11 cellular contexts compared by ENCODE assay signal in genomic region chr6:42316981-42317380, GRCh38.
A peak's percentile ranks its signal among the peaks of the same experiment; 100 is the strongest.
DNase-seq lines count a peak whose midpoint lies in the region; ATAC-seq, FAIRE-seq and TF ChIP-seq lines count a peak whose summit lies in the region.
"Had no signal": no experiment of that assay in that cellular context is flagged by ENCODE, and none has a peak within 500 bp of the region (broad histone marks: within the 10 kb centered on the region; RNA-seq: fewer than 3 reads in every experiment).

No MANE protein-coding gene starts in this region.

- H3F3A ChIP-seq in PC-3 (ENCODE audit: low read length, unreplicated experiment) = peaks cover 15% of the 10 kb centered on the region

- H3K4me3 ChIP-seq in PC-3 (ENCODE audit: low read length) (no peak overlapping the region), endothelial cell of umbilical vein (replicated peaks in 1 of 3; ENCODE audit: insufficient read depth in 1 of 3, low read depth in 1 of 3, low read length in 3 of 3) (no peak overlapping the region), spleen (peak overlapping the region in 1 of 8 donors; percentile 56)
- H3K4me3 ChIP-seq: suprapubic skin had no signal

- CTCF ChIA-PET in PC-3 (lab: Charles Lee) (no interaction called here), endothelial cell of umbilical vein (lab: Charles Lee) (interaction anchor here (2.6 kb wide), 1 partner anchor 230 kb away, joined by 11 read pairs; no protein-coding TSS in a partner anchor)

- H3K27me3 ChIP-seq in PC-3 (ENCODE audit: low read length) (no peaks in the 10 kb centered on the region), endothelial cell of umbilical vein (ENCODE audit: control insufficient read depth in 2 of 2, insufficient read depth in 2 of 2, low read length in 2 of 2) (no peaks in the 10 kb centered on the region), spleen (replicated peaks in 1 of 7) (no peaks in the 10 kb centered on the region)
- H3K27me3 ChIP-seq: suprapubic skin had no signal

- no TSS peak for BruUV-seq in PC-3 (replicated peaks; lab: Mats Ljungman, UMichigan)
- BruUV-seq in endothelial cell of umbilical vein (replicated peaks; lab: Mats Ljungman, UMichigan) = no TSS peak

- POLR2A ChIA-PET in PC-3 (lab: Charles Lee; ENCODE audit: unreplicated experiment) (interaction anchor here (0.7 kb wide), 1 partner anchor 39 kb away, joined by 3 read pairs; no protein-coding TSS in a partner anchor), endothelial cell of umbilical vein (lab: Charles Lee) (interaction anchor here (0.6 kb wide), 1 partner anchor 288 kb away, joined by 3 read pairs; no protein-coding TSS in a partner anchor)

- H4K20me1 ChIP-seq in PC-3 (ENCODE audit: low read length) (no peaks in the 10 kb centered on the region), endothelial cell of umbilical vein (replicated peaks; ENCODE audit: control insufficient read depth, extremely low read depth, insufficient read depth, low read length) (no peaks in the 10 kb centered on the region)

- H3K9me3 ChIP-seq in PC-3 (ENCODE audit: low read length) (no peaks in the 10 kb centered on the region), endothelial cell of umbilical vein (replicated peaks; ENCODE audit: control insufficient read depth, insufficient read depth, low read length) (no peaks in the 10 kb centered on the region), spleen (peaks cover 0 to 5% (median 0%) of the 10 kb centered on the region in 8 donors)
- H3K9me3 ChIP-seq: suprapubic skin had no signal

- TF ChIP-seq POLR2A in endothelial cell of umbilical vein (IDR thresholded peaks at IDR 0.05; ENCODE audit: low read depth, low read length) = no peak
- TF ChIP-seq POLR2A in spleen (IDR thresholded peaks at IDR 0.05) = no peak

- peak overlapping the region; percentile 73 for H3K27ac Mint-ChIP-seq in T-helper 1 cell treated with Interleukin-12 subunit alpha and Interleukin-12 subunit beta and Interleukin-4 antibody, amounts not matched to agents 30 μg/mL and 1 μg/mL, for 36 hours

- TF ChIP-seq CTCF in PC-3 (conservative IDR thresholded peaks at IDR 0.05; ENCODE audit: low read depth, low read length) (no peak), endothelial cell of umbilical vein (IDR thresholded peaks at IDR 0.05; ENCODE audit: extremely low read depth in 1 of 2, insufficient read depth in 1 of 2, low read depth in 1 of 2, low read length in 2 of 2) (no peak), spleen (IDR thresholded peaks at IDR 0.05 in 8 of 11, conservative IDR thresholded peaks at IDR 0.05 in 3 of 11) (no peak)

- H3K36me3 ChIP-seq in PC-3 (ENCODE audit: low read depth, low read length) (0 out of 2 replicates have a peak, but pooled peaks cover 3% of the 10 kb centered on the region), endothelial cell of umbilical vein (ENCODE audit: control insufficient read depth in 2 of 2, extremely low read depth in 1 of 2, insufficient read depth in 2 of 2, low read length in 2 of 2) (no peaks in the 10 kb centered on the region), spleen (no peaks in the 10 kb centered on the region)
- H3K36me3 ChIP-seq: suprapubic skin had no signal

- H3K27ac ChIP-seq in PC-3 (ENCODE audit: low read length) (peak overlapping the region; percentile 99), endothelial cell of umbilical vein (ENCODE audit: insufficient read depth, low read depth, low read length) (no peak overlapping the region), spleen (peak overlapping the region in 7 of 8 donors; percentile 45 to 91 (median 85))
- H3K27ac ChIP-seq: suprapubic skin had no signal

- intact Hi-C loops in PC-3 (cut with micrococcal nuclease) (loop anchor here (1.0 kb wide), 2 partner anchors 21 to 134 kb away; partner anchors contain the start of gene TRERF1), endothelial cell of umbilical vein (cut with micrococcal nuclease) (loop anchor here (1.0 to 2.0 kb wide), 2 partner anchors 20 to 21 kb away; no protein-coding TSS in a partner anchor), spleen (cut with DNase I; ENCODE audit: low total_unique reads) (no loop called here)

- H3K9me3 Mint-ChIP-seq in T-helper 1 cell treated with Interleukin-12 subunit alpha and Interleukin-12 subunit beta and Interleukin-4 antibody, amounts not matched to agents 30 μg/mL and 1 μg/mL, for 36 hours = no peaks in the 10 kb centered on the region

- H2AFZ ChIP-seq in PC-3 (ENCODE audit: low read length) (no peak overlapping the region), endothelial cell of umbilical vein (ENCODE audit: low read depth, low read length) (no peak overlapping the region)

- H3K4me1 ChIP-seq in PC-3 (ENCODE audit: insufficient read depth, low read length) (peaks cover 70% of the 10 kb centered on the region), endothelial cell of umbilical vein (ENCODE audit: control insufficient read depth, extremely low read depth, insufficient read depth, low read length) (peaks cover 21% of the 10 kb centered on the region), spleen (peaks cover 0 to 79% (median 36%) of the 10 kb centered on the region in 6 donors)

- ATAC-seq in PC-3 (peak; percentile 3; the same call in 1 of the 2 replicates), GM19452 (IDR thresholded peaks at IDR 0.05; ENCODE audit: unreplicated experiment) (no peak)

- FAIRE-seq in endothelial cell of umbilical vein (lab: Jason Lieb, UNC) = peak; percentile 70
- FAIRE-seq: colon, small intestine had no signal

- H3K79me2 ChIP-seq in PC-3 (ENCODE audit: low read length) (peaks cover 67% of the 10 kb centered on the region), endothelial cell of umbilical vein (ENCODE audit: control insufficient read depth, insufficient read depth, low read length) (no peaks in the 10 kb centered on the region)

- peaks cover 40% of the 10 kb centered on the region for H3K4me1 Mint-ChIP-seq in T-helper 1 cell treated with Interleukin-12 subunit alpha and Interleukin-12 subunit beta and Interleukin-4 antibody, amounts not matched to agents 30 μg/mL and 1 μg/mL, for 36 hours (ENCODE audit: low read depth)

- peaks cover 14% of the 10 kb centered on the region for H3K36me3 Mint-ChIP-seq in T-helper 1 cell treated with Interleukin-12 subunit alpha and Interleukin-12 subunit beta and Interleukin-4 antibody, amounts not matched to agents 30 μg/mL and 1 μg/mL, for 36 hours (ENCODE audit: low read depth)

- WGBS in spleen, 5 donors = 52 to 84% (median 73%) methylated on average over 2 of the region's 2 CpGs

- no peaks in the 10 kb centered on the region for H3K27me3 Mint-ChIP-seq in T-helper 1 cell treated with Interleukin-12 subunit alpha and Interleukin-12 subunit beta and Interleukin-4 antibody, amounts not matched to agents 30 μg/mL and 1 μg/mL, for 36 hours (ENCODE audit: low read depth)

- no peaks in the 10 kb centered on the region for H3K9me1 ChIP-seq in endothelial cell of umbilical vein (replicated peaks; ENCODE audit: control insufficient read depth, extremely low read depth, insufficient read depth, low read length)

- no peak overlapping the region for H3K4me3 Mint-ChIP-seq in T-helper 1 cell treated with Interleukin-12 subunit alpha and Interleukin-12 subunit beta and Interleukin-4 antibody, amounts not matched to agents 30 μg/mL and 1 μg/mL, for 36 hours

- no peaks in the 10 kb centered on the region for H3K9me2 ChIP-seq in PC-3 (replicated peaks; ENCODE audit: low read length)

- dilution Hi-C loops in endothelial cell of umbilical vein (cut with MboI; ENCODE audit: extremely low pct_ligation_motif_present, low sequenced_read_pairs) = no loop called here

- DNase-seq in T-helper 1 cell (no peak), PC-3 (peak; percentile 45), endothelial cell of umbilical vein (ENCODE audit: low read depth, low spot score) (no peak), spleen (no peak), NCI-H774 (lab: John Stamatoyannopoulos, UW) (no peak), activated gamma-delta T cell treated with Interleukin-2 at 50 U/mL for 16 hours (no peak)

- H3K9ac ChIP-seq in PC-3 (ENCODE audit: low read length) = peak overlapping the region; percentile 84
- no peak overlapping the region for H3K9ac ChIP-seq in endothelial cell of umbilical vein (replicated peaks; ENCODE audit: extremely low read depth, insufficient read depth, low read length)

- H3K4me2 ChIP-seq in PC-3 (ENCODE audit: low read length) (peak overlapping the region; percentile 76), endothelial cell of umbilical vein (ENCODE audit: insufficient read depth, low read length) (no peak overlapping the region)

TF ChIP-seq in endothelial cell of umbilical vein, 7 proteins besides CTCF, POLR2A, EP300 and RAD21:
- TF ChIP-seq FOS (IDR thresholded peaks at IDR 0.05; ENCODE audit: borderline replicate concordance, insufficient read depth, low read length) = no peak
- TF ChIP-seq GATA2 (IDR thresholded peaks at IDR 0.05; ENCODE audit: insufficient read depth, insufficient read length, low read depth, low read length) = no peak
- no peak for TF ChIP-seq EZH2 (IDR thresholded peaks at IDR 0.05; ENCODE audit: borderline replicate concordance, low read depth, low read length, severe bottlenecking)
- TF ChIP-seq MYC (IDR thresholded peaks at IDR 0.05; ENCODE audit: low read depth, low read length) = no peak
- no peak for TF ChIP-seq MAX (IDR thresholded peaks at IDR 0.05; ENCODE audit: insufficient read depth, insufficient read length)
- TF ChIP-seq POLR2AphosphoS5 (IDR thresholded peaks at IDR 0.05; ENCODE audit: insufficient read depth, low read depth, low read length) = no peak
- no peak for TF ChIP-seq JUN (IDR thresholded peaks at IDR 0.05; ENCODE audit: borderline replicate concordance, insufficient read depth, insufficient read length, low read depth)
TF ChIP-seq in endothelial cell of umbilical vein: peak in this region for 0.
